Comparison of ENCODE assay signal across 25 cellular contexts in the genomic region with DNA sequence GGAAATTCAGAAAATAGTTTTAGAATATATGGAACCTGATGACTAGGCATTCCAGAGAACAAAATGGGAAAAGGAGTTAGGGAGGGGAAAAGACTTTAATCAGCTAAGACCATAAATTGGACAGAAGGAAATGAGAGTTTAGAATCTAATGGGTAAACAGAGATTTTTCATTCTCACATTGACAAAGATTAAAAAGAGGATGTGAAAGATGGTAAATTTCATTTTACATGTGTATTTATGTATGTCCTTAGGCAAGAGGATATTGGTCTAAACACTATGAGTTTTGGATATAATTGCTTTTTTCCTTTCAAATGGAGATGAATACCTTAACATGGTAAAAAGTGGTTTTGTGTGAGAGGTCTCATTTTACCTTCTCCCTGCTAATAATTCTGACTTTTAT.
"Had no signal": no experiment of that assay in that cellular context is flagged by ENCODE, and none has a peak within 500 bp of the region (broad histone marks: within the 10 kb centered on the region; RNA-seq: fewer than 3 reads in every experiment).

No MANE protein-coding gene starts in this region.

- H3K9me3 ChIP-seq: ovary, psoas muscle, right lobe of liver, sigmoid colon, stomach, thoracic aorta, thyroid gland, upper lobe of left lung, vagina had no signal

- H3K9ac ChIP-seq: neural progenitor cell, parathyroid adenoma had no signal

- H2AFZ ChIP-seq: neural progenitor cell, parathyroid adenoma had no signal

- H3K79me2 ChIP-seq: parathyroid adenoma had no signal

- H3K36me3 ChIP-seq: neural progenitor cell, ovary, right lobe of liver, sigmoid colon, stomach, thoracic aorta, thyroid gland, tibial nerve, upper lobe of left lung, vagina had no signal

- H3K27me3 ChIP-seq: neural progenitor cell, ovary, right lobe of liver, sigmoid colon, stomach, thyroid gland, tibial nerve, upper lobe of left lung, vagina had no signal

- H3K4me1 ChIP-seq: neural progenitor cell, parathyroid adenoma, psoas muscle, right lobe of liver, sigmoid colon, stomach, thyroid gland, tibial nerve, upper lobe of left lung, vagina had no signal

- ATAC-seq: psoas muscle; right cardiac atrium; right lobe of liver; stimulated activated effector memory CD8-positive, alpha-beta T cell treated with anti-CD3 and anti-CD28 coated beads, Interleukin-12 subunit alpha, Interleukin-12 subunit beta, amount 100 ng/mL, for 72 hours; stimulated activated naive B cell treated with anti-CD40 and anti-IgM and Interleukin-4, amounts not matched to agents 10 μg/mL and 1 μg/mL and 100 μg/mL, for 72 hours had no signal

- H3K27ac ChIP-seq: neural progenitor cell, ovary, parathyroid adenoma, psoas muscle, right lobe of liver, sigmoid colon, stomach, thoracic aorta, thyroid gland, tibial nerve, upper lobe of left lung, vagina had no signal

- H3K4me3 ChIP-seq: neural progenitor cell, ovary, psoas muscle, right lobe of liver, sigmoid colon, stomach, thoracic aorta, thyroid gland, tibial nerve, upper lobe of left lung, vagina had no signal

- FAIRE-seq: small intestine, urothelium cell line had no signal

- H3K4me2 ChIP-seq: neural progenitor cell had no signal

- DNase-seq: occipital lobe; ovary; posterior cingulate gyrus; psoas muscle; right cardiac atrium; right lobe of liver; sigmoid colon; small intestine; stimulated activated CD4-positive, alpha-beta T cell treated with anti-CD3 and anti-CD28 coated beads, Interleukin-15, amount 100 ng/mL, for 24 hours; stimulated activated CD4-positive, alpha-beta T cell treated with anti-CD3 and anti-CD28 coated beads, Interleukin-2, amount 100 ng/mL, for 24 hours; stimulated activated CD4-positive, alpha-beta T cell treated with anti-CD3 and anti-CD28 coated beads, Interleukin-2, amount 100 ng/mL, for 48 hours; stimulated activated CD4-positive, alpha-beta T cell treated with anti-CD3 and anti-CD28 coated beads, Interleukin-4, amount 100 ng/mL, for 24 hours; stimulated activated naive B cell treated with anti-CD40 and anti-IgM and Interleukin-4, amounts not matched to agents 10 μg/mL and 1 μg/mL and 100 μg/mL, for 72 hours; stimulated activated naive CD4-positive, alpha-beta T cell treated with Interleukin-2 at 50 U/mL for 16 hours; stomach; thyroid gland; trophoblast cell; upper lobe of left lung had no signal
